In genomic region chr2:10318345-10318744, GRCh38 we compare ENCODE assay signal across 1 cellular context.
TF ChIP-seq lines count a peak whose summit lies in the region.

No MANE protein-coding gene starts in this region.

TF ChIP-seq in K562, 482 proteins besides CTCF, POLR2A, EP300 and RAD21 (continued from another document and continues in another):
- no peak for TF ChIP-seq ETS1 (conservative IDR thresholded peaks at IDR 0.05; ENCODE audit: control insufficient read depth, low read depth, low read length)
- no peak for TF ChIP-seq BDP1 (IDR thresholded peaks at IDR 0.05; ENCODE audit: insufficient read depth, insufficient read length)
- no peak for TF ChIP-seq ZNF121 (CRISPR knock-in tag; conservative IDR thresholded peaks at IDR 0.05)
- no peak for TF ChIP-seq ZBTB1 (CRISPR knock-in tag; IDR thresholded peaks at IDR 0.05; ENCODE audit: borderline replicate concordance, low read depth)
- TF ChIP-seq RBM14 (IDR thresholded peaks at IDR 0.05; ENCODE audit: borderline replicate concordance, insufficient read depth, low read depth, low read length), result no peak
- no peak for TF ChIP-seq SRSF3 (IDR thresholded peaks at IDR 0.05; ENCODE audit: insufficient read depth, low read length)
- no peak for TF ChIP-seq XRCC4 (IDR thresholded peaks at IDR 0.05; ENCODE audit: extremely low read depth, insufficient read depth, insufficient read length)
- no peak for TF ChIP-seq CBX1 (IDR thresholded peaks at IDR 0.05; ENCODE audit: low read depth)
- TF ChIP-seq SMARCC2 (IDR thresholded peaks at IDR 0.05; ENCODE audit: low read depth), result no peak
- TF ChIP-seq TEAD1 (CRISPR knock-in tag; IDR thresholded peaks at IDR 0.05), result no peak
- TF ChIP-seq ZNF586 (CRISPR knock-in tag; conservative IDR thresholded peaks at IDR 0.05), result no peak
- no peak for TF ChIP-seq STAG1 (CRISPR knock-in tag; IDR thresholded peaks at IDR 0.05; ENCODE audit: borderline replicate concordance)
- no peak for TF ChIP-seq MIER1 (IDR thresholded peaks at IDR 0.05; ENCODE audit: low read depth)
- TF ChIP-seq FOSL1 (tag; conservative IDR thresholded peaks at IDR 0.05), result no peak
- no peak for TF ChIP-seq OTX1 (CRISPR knock-in tag; IDR thresholded peaks at IDR 0.05)
- no peak for TF ChIP-seq U2AF2 (optimal IDR thresholded peaks at IDR 0.05; ENCODE audit: low read depth, low read length)
- TF ChIP-seq ZNF395 (CRISPR knock-in tag; IDR thresholded peaks at IDR 0.05), result no peak
- TF ChIP-seq JUND (IDR thresholded peaks at IDR 0.05; ENCODE audit: borderline replicate concordance, low read depth, low read length), result peak; percentile 32; the same call in 1 of the 2 replicates
- no peak for TF ChIP-seq JUND (tag; IDR thresholded peaks at IDR 0.05; ENCODE audit: borderline replicate concordance, low read depth, low read length)
- TF ChIP-seq ZNF76 (CRISPR knock-in tag; IDR thresholded peaks at IDR 0.05; ENCODE audit: borderline replicate concordance), result no peak
- TF ChIP-seq RUNX1 (IDR thresholded peaks at IDR 0.05; ENCODE audit: low read depth), result no peak
- no peak for TF ChIP-seq ZBTB17 (CRISPR knock-in tag; IDR thresholded peaks at IDR 0.05)
- TF ChIP-seq E2F8 (IDR thresholded peaks at IDR 0.05; ENCODE audit: low read depth, partially characterized antibody), result no peak
- peak; percentile 77 to 81 for TF ChIP-seq MNT (conservative IDR thresholded peaks at IDR 0.05)
- 0 out of 2 replicates have a peak, but pooled peaks have one; percentile 5 for TF ChIP-seq CREM (IDR thresholded peaks at IDR 0.05; ENCODE audit: low read depth)
- no peak for TF ChIP-seq THAP12 (CRISPR knock-in tag; IDR thresholded peaks at IDR 0.05)
- TF ChIP-seq SP1 (CRISPR knock-in tag; IDR thresholded peaks at IDR 0.05), result no peak
- no peak for TF ChIP-seq IRF1 (CRISPR knock-in tag; IDR thresholded peaks at IDR 0.05; ENCODE audit: borderline replicate concordance)
- peak; percentile 41; the same call in 1 of the 2 replicates for TF ChIP-seq CTBP1 (IDR thresholded peaks at IDR 0.05; ENCODE audit: borderline replicate concordance)
- no peak for TF ChIP-seq ZFPM2 (CRISPR knock-in tag; IDR thresholded peaks at IDR 0.05)
- TF ChIP-seq CXXC5 (CRISPR knock-in tag; IDR thresholded peaks at IDR 0.05), result peak; percentile 35; the same call in 1 of the 2 replicates
- no peak for TF ChIP-seq ZNF778 (CRISPR knock-in tag; IDR thresholded peaks at IDR 0.05)
- TF ChIP-seq TEAD4 (IDR thresholded peaks at IDR 0.05; ENCODE audit: low read length), result peak; percentile 39; the same call in 1 of the 2 replicates
- TF ChIP-seq TEAD4 (CRISPR knock-in tag; IDR thresholded peaks at IDR 0.05; ENCODE audit: borderline replicate concordance), result no peak
- no peak for TF ChIP-seq RNF2 (IDR thresholded peaks at IDR 0.05)
- no peak for TF ChIP-seq BRCA1 (IDR thresholded peaks at IDR 0.05)
- TF ChIP-seq BRCA1 (CRISPR knock-in tag; IDR thresholded peaks at IDR 0.05), result no peak
- no peak for TF ChIP-seq ZNF717 (CRISPR knock-in tag; IDR thresholded peaks at IDR 0.05)
- no peak for TF ChIP-seq FIP1L1 (IDR thresholded peaks at IDR 0.05; ENCODE audit: low read depth, low read length, poor library complexity, severe bottlenecking)
- no peak for TF ChIP-seq SMARCE1 (IDR thresholded peaks at IDR 0.05)
- no peak for TF ChIP-seq KDM2B (CRISPR knock-in tag; IDR thresholded peaks at IDR 0.05)
- no peak for TF ChIP-seq UBTF (IDR thresholded peaks at IDR 0.05; ENCODE audit: borderline replicate concordance in 1 of 2, low read depth in 2 of 2, low read length in 2 of 2)
- TF ChIP-seq EGR1 (conservative IDR thresholded peaks at IDR 0.05), result peak; percentile 32; the same call in 1 of the 2 replicates
- TF ChIP-seq MLLT1 (IDR thresholded peaks at IDR 0.05), result no peak
- no peak for TF ChIP-seq TCF15 (CRISPR knock-in tag; IDR thresholded peaks at IDR 0.05)
- no peak for TF ChIP-seq GABPB1 (CRISPR knock-in tag; IDR thresholded peaks at IDR 0.05)
- no peak for TF ChIP-seq BRD4 (IDR thresholded peaks at IDR 0.05)
- TF ChIP-seq FOXA1 (IDR thresholded peaks at IDR 0.05; ENCODE audit: borderline replicate concordance), result no peak
- TF ChIP-seq GTF2F1 (IDR thresholded peaks at IDR 0.05; ENCODE audit: low read depth, low read length), result no peak
- peak in 1 of 2 experiments; percentile 64; a peak in 1 of 4 replicates for TF ChIP-seq RCOR1 (IDR thresholded peaks at IDR 0.05; ENCODE audit: borderline replicate concordance in 1 of 2, low read depth in 2 of 2, low read length in 2 of 2)
- no peak for TF ChIP-seq FOXA3 (CRISPR knock-in tag; conservative IDR thresholded peaks at IDR 0.05 in 1 of 2, IDR thresholded peaks at IDR 0.05 in 1 of 2)
- TF ChIP-seq ZNF3 (CRISPR knock-in tag; IDR thresholded peaks at IDR 0.05), result no peak
- TF ChIP-seq USF1 (CRISPR knock-in tag; IDR thresholded peaks at IDR 0.05), result peak; percentile 74
- no peak for TF ChIP-seq MCM5 (IDR thresholded peaks at IDR 0.05; ENCODE audit: low read depth)
